In genomic region chr3:194365526-194365925, GRCh38 we compare ENCODE assay signal across 27 cellular contexts. TPM values are rescaled to one million over a fixed set of nuclear protein-coding genes. Genes with fewer than 3 reads are reported as not detected.
"Had no signal": no experiment of that assay in that cellular context is flagged by ENCODE, and none has a peak within 500 bp of the region (broad histone marks: within the 10 kb centered on the region; RNA-seq: fewer than 3 reads in every experiment).

No MANE protein-coding gene starts in this region.

- H3K36me3 ChIP-seq: brain microvascular endothelial cell, cardiac muscle cell had no signal

- H3K27ac ChIP-seq: brain microvascular endothelial cell, PC-9, VCaP had no signal

- H3K4me3 ChIP-seq: cardiac muscle cell, PC-9 had no signal

- H3K4me2 ChIP-seq: PC-9 had no signal

- H2AFZ ChIP-seq: PC-9 had no signal

- DNase-seq: activated B cell treated with CpG ODN at 0.5 μM for 24 hours; activated CD4-positive, alpha-beta memory T cell treated with anti-CD3 and anti-CD28 coated beads, Interleukin-2, amount 10 ng/mL, durations not matched to agents 7 days and 5 days; activated CD4-positive, alpha-beta T cell treated with anti-CD3 and anti-CD28 coated beads for 4 hours; activated CD4-positive, alpha-beta T cell treated with anti-CD3 and anti-CD28 coated beads, Interleukin-2, amount 50 U/mL, for 1 hour; activated CD4-positive, CD25-positive, alpha-beta regulatory T cell treated with anti-CD3 and anti-CD28 coated beads, Interleukin-2, amount 50 U/mL, for 72 hours; activated CD8-positive, alpha-beta memory T cell treated with anti-CD3 and anti-CD28 coated beads for 24 hours; activated CD8-positive, alpha-beta memory T cell treated with anti-CD3 and anti-CD28 coated beads, Interleukin-2, amount 10 ng/mL, durations not matched to agents 7 days and 5 days; activated CD8-positive, alpha-beta memory T cell treated with anti-CD3 and anti-CD28 coated beads, Interleukin-2, amount 50 U/mL, for 48 hours; activated effector memory CD4-positive, alpha-beta T cell treated with Interleukin-2 at 50 U/mL for 16 hours; activated naive CD4-positive, alpha-beta T cell treated with anti-CD3 and anti-CD28 coated beads, Interleukin-2, amount 10 ng/mL, durations not matched to agents 7 days and 5 days; activated naive CD8-positive, alpha-beta T cell treated with anti-CD3 and anti-CD28 coated beads, Interleukin-2, amount 50 U/mL, for 24 hours; activated T-cell treated with anti-CD3 and anti-CD28 coated beads, Interleukin-2, amount 50 U/mL, for 48 hours; NCI-H187; NCI-H2029 treated with DMSO at 0.1 percent for 48 hours; NCI-H526; PC-9; SIG-M5; T-helper 17 cell had no signal

- ATAC-seq: activated CD8-positive, alpha-beta memory T cell treated with anti-CD3 and anti-CD28 coated beads, Interleukin-2, amount 10 ng/mL, durations not matched to agents 7 days and 5 days; activated naive CD8-positive, alpha-beta T cell treated with anti-CD3 and anti-CD28 coated beads, Interleukin-2, amount 50 U/mL, for 24 hours; T-cell; T-helper 17 cell had no signal

RNA-seq across cellular contexts. Expression of gene LRRC15, which starts 4.0 kb away (rescaled TPM):
- total RNA-seq: activated B cell treated with CpG ODN at 0.5 μM for 24 hours; activated CD4-positive, alpha-beta memory T cell treated with anti-CD3 and anti-CD28 coated beads, Interleukin-2, amount 10 ng/mL, durations not matched to agents 7 days and 5 days; activated CD8-positive, alpha-beta memory T cell treated with anti-CD3 and anti-CD28 coated beads, Interleukin-2, amount 10 ng/mL, durations not matched to agents 7 days and 5 days; OCI-LY7; PC-9; SK-MEL-5; T-cell; T-helper 17 cell had no signal
- polyA plus RNA-seq: cardiac muscle cell had no signal

RNA-seq across cellular contexts. Expression of gene CPN2, which starts 14.4 kb away (rescaled TPM):
- total RNA-seq: activated B cell treated with CpG ODN at 0.5 μM for 24 hours; activated CD4-positive, alpha-beta memory T cell treated with anti-CD3 and anti-CD28 coated beads, Interleukin-2, amount 10 ng/mL, durations not matched to agents 7 days and 5 days; activated CD8-positive, alpha-beta memory T cell treated with anti-CD3 and anti-CD28 coated beads, Interleukin-2, amount 10 ng/mL, durations not matched to agents 7 days and 5 days; chondrocyte; M059J; OCI-LY7; PC-9; SK-MEL-5; T-helper 17 cell had no signal

RNA-seq across cellular contexts. Expression of gene GP5, which starts 33.5 kb away (rescaled TPM):
- total RNA-seq: chondrocyte, PC-9, Right ventricle myocardium inferior, SK-MEL-5 had no signal
- polyA plus RNA-seq: cardiac muscle cell had no signal
